In the genomic region with DNA sequence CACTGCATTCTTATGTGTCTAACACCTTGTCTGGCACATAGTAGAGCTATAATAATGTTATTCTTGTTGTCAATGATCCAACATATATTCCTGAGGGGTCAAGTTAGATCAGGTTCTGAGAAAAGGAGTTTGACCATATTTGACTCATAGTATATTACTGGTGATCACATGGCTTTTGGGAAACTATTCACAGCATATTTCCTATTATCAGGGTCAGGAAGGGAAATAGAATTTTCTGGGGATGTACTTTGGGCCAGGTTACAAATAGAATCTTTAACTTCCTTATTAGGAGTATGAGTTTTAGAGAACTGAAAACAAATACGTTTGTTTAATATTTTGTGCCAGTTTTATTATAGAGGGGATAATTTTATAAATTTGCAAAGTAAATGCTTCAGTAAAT, we compare ENCODE assay signal across 26 cellular contexts. TPM values are rescaled to one million over a fixed set of nuclear protein-coding genes. Genes with fewer than 3 reads are reported as not detected.
DNase-seq lines count a peak whose midpoint lies in the region; ATAC-seq and TF ChIP-seq lines count a peak whose summit lies in the region.
"Had no signal": no experiment of that assay in that cellular context is flagged by ENCODE, and none has a peak within 500 bp of the region (broad histone marks: within the 10 kb centered on the region; RNA-seq: fewer than 3 reads in every experiment).

No MANE protein-coding gene starts in this region.

- no peaks in the 10 kb centered on the region for H4K20me1 ChIP-seq in IMR-90 (ENCODE audit: insufficient read depth, low read length)

- H3K9ac ChIP-seq in IMR-90 (ENCODE audit: low read depth, low read length): no peak overlapping the region

- CTCF ChIA-PET in IMR-90 (lab: Yijun Ruan, JAX): interaction anchor here (0.8 kb wide), 1 partner anchor 271 kb away, joined by 3 read pairs; no protein-coding TSS in a partner anchor
- CTCF ChIA-PET in A673 (lab: Charles Lee): no interaction called here

- H3K27me3 Mint-ChIP-seq in stimulated activated memory B cell treated with anti-CD40 and anti-IgM and Interleukin-4, amounts not matched to agents 10 μg/mL and 1 μg/mL and 100 μg/mL, for 72 hours: no peaks in the 10 kb centered on the region
- H3K27me3 Mint-ChIP-seq: CD8-positive, alpha-beta memory T cell had no signal

- peaks cover 8% of the 10 kb centered on the region for H3K9me1 ChIP-seq in IMR-90 (ENCODE audit: insufficient read depth, low read length)

- no peak overlapping the region for H2AFZ ChIP-seq in IMR-90 (replicated peaks; ENCODE audit: low read length, poor library complexity)
- H2AFZ ChIP-seq: PC-9 had no signal

- H2BK120ac ChIP-seq in IMR-90 (ENCODE audit: low read depth, low read length): peak overlapping the region; percentile 72

- peaks cover 39% of the 10 kb centered on the region for H3K4me1 Mint-ChIP-seq in stimulated activated memory B cell treated with anti-CD40 and anti-IgM and Interleukin-4, amounts not matched to agents 10 μg/mL and 1 μg/mL and 100 μg/mL, for 72 hours

- no CpG with 5 or more reads among the region's 1 CpG for WGBS in IMR-90 (ENCODE audit: extremely low coverage in 2 of 2, insufficient read length in 1 of 2), 2 experiments

- intact Hi-C loops in IMR-90 (cut with micrococcal nuclease): loop anchor here (10.0 kb wide), 1 partner anchor 423 kb away; the partner anchor contains the start of gene ZNF330
- intact Hi-C loops in A673 (cut with micrococcal nuclease; ENCODE audit: unreplicated experiment): no loop called here
- intact Hi-C loops in left ventricle myocardium superior (cut with micrococcal nuclease): no loop called here

- H3K36me3 ChIP-seq in IMR-90 (ENCODE audit: control insufficient read depth, insufficient read depth, low read length) (no peaks in the 10 kb centered on the region), muscle layer of duodenum (ENCODE audit: control insufficient read depth in 1 of 2, insufficient read depth in 2 of 2, low read length in 2 of 2) (no peaks in the 10 kb centered on the region), A673 (ENCODE audit: insufficient read depth, low read length, poor library complexity, severe bottlenecking) (no peaks in the 10 kb centered on the region)
- H3K36me3 ChIP-seq: SJSA1 had no signal

- H4K8ac ChIP-seq in IMR-90 (ENCODE audit: low read depth in 2 of 2, low read length in 2 of 2): no peak overlapping the region

- no peaks in the 10 kb centered on the region for H3K9me3 ChIP-seq in IMR-90 (ENCODE audit: control insufficient read depth, insufficient read depth, low read length)
- no peaks in the 10 kb centered on the region for H3K9me3 ChIP-seq in muscle layer of duodenum (ENCODE audit: control insufficient read depth in 1 of 2, low read length in 2 of 2)
- H3K9me3 ChIP-seq in A673 (ENCODE audit: low read depth, low read length, poor library complexity, severe bottlenecking): no peaks in the 10 kb centered on the region
- H3K9me3 ChIP-seq: A549, SJSA1 had no signal

- H3K27ac ChIP-seq in IMR-90 (ENCODE audit: insufficient read depth, low read length): no peak overlapping the region
- peak overlapping the region; percentile 3 for H3K27ac ChIP-seq in muscle layer of duodenum (ENCODE audit: low read length)
- H3K27ac ChIP-seq in A673 (ENCODE audit: low read depth, low read length, poor library complexity, severe bottlenecking): no peak overlapping the region
- H3K27ac ChIP-seq: C4-2B, PC-9, SJSA1 had no signal

- H3K23ac ChIP-seq in IMR-90 (ENCODE audit: low read depth, low read length): no peak overlapping the region

- H2AK9ac ChIP-seq in IMR-90 (replicated peaks; ENCODE audit: low read depth, low read length, poor library complexity): no peak overlapping the region

- H3K4me2 ChIP-seq in IMR-90 (ENCODE audit: low read depth, low read length): no peak overlapping the region
- H3K4me2 ChIP-seq: PC-9 had no signal

- H2BK15ac ChIP-seq in IMR-90 (ENCODE audit: low read depth, low read length): peak overlapping the region; percentile 66; the same call in 1 of the 3 replicates

- peaks cover 10 to 33% of the 10 kb centered on the region in 2 experiments for H3K79me1 ChIP-seq in IMR-90 (ENCODE audit: low read depth in 1 of 2, low read length in 2 of 2)

- peak overlapping the region; percentile 34; the same call in 1 of the 2 replicates for H3K18ac ChIP-seq in IMR-90 (ENCODE audit: low read depth, low read length)

- H4K5ac ChIP-seq in IMR-90 (ENCODE audit: low read depth, low read length): no peak overlapping the region; the same call in 1 of the 2 replicates

- peak overlapping the region; percentile 31 for H2BK5ac ChIP-seq in IMR-90 (ENCODE audit: low read depth, low read length, poor library complexity, severe bottlenecking)

- no peaks in the 10 kb centered on the region for H3K9me3 Mint-ChIP-seq in stimulated activated memory B cell treated with anti-CD40 and anti-IgM and Interleukin-4, amounts not matched to agents 10 μg/mL and 1 μg/mL and 100 μg/mL, for 72 hours
- H3K9me3 Mint-ChIP-seq: CD8-positive, alpha-beta memory T cell had no signal

- no peaks in the 10 kb centered on the region for H3K36me3 Mint-ChIP-seq in stimulated activated memory B cell treated with anti-CD40 and anti-IgM and Interleukin-4, amounts not matched to agents 10 μg/mL and 1 μg/mL and 100 μg/mL, for 72 hours

- H3K4me3 Mint-ChIP-seq in stimulated activated memory B cell treated with anti-CD40 and anti-IgM and Interleukin-4, amounts not matched to agents 10 μg/mL and 1 μg/mL and 100 μg/mL, for 72 hours: no peak overlapping the region
- H3K4me3 Mint-ChIP-seq: CD8-positive, alpha-beta memory T cell had no signal

- no peak for ATAC-seq in IMR-90 (ENCODE audit: low read depth)
- no peak for ATAC-seq in stimulated activated memory B cell treated with anti-CD40 and anti-IgM and Interleukin-4, amounts not matched to agents 10 μg/mL and 1 μg/mL and 100 μg/mL, for 72 hours
- no peak for ATAC-seq in left ventricle myocardium superior
- ATAC-seq: A549, HCT116, Right ventricle myocardium inferior had no signal

- no peak overlapping the region for H3K4me3 ChIP-seq in IMR-90 (ENCODE audit: insufficient read depth, low read depth, low read length)
- no peak overlapping the region for H3K4me3 ChIP-seq in choroid plexus epithelial cell (ENCODE audit: low read depth, low read length)
- H3K4me3 ChIP-seq in muscle layer of duodenum (ENCODE audit: low read depth in 1 of 2, low read length in 2 of 2): no peak overlapping the region
- H3K4me3 ChIP-seq in A673 (ENCODE audit: low read depth, low read length, poor library complexity, severe bottlenecking): no peak overlapping the region
- H3K4me3 ChIP-seq: A549, PC-9, SJSA1 had no signal

- no peak for TF ChIP-seq RAD21 in IMR-90 (IDR thresholded peaks at IDR 0.05; ENCODE audit: low read length)

- H3K56ac ChIP-seq in IMR-90 (ENCODE audit: extremely low read depth, insufficient read depth, low read length): no peak overlapping the region

- H3K4ac ChIP-seq in IMR-90 (ENCODE audit: low read depth, low read length): no peak overlapping the region; the same call in 1 of the 2 replicates

- H3K27ac Mint-ChIP-seq in stimulated activated memory B cell treated with anti-CD40 and anti-IgM and Interleukin-4, amounts not matched to agents 10 μg/mL and 1 μg/mL and 100 μg/mL, for 72 hours: peak overlapping the region; percentile 22

- dilution Hi-C loops in IMR-90 (cut with HindIII; ENCODE audit: low sequenced_read_pairs, unreplicated experiment): no loop called here

- no peak overlapping the region for H3K14ac ChIP-seq in IMR-90 (replicated peaks; ENCODE audit: low read depth, low read length)

- no peak for DNase-seq in IMR-90
- peak; percentile 38 for DNase-seq in choroid plexus epithelial cell (ENCODE audit: low read depth)
- DNase-seq in A673 (ENCODE audit: low spot score): no peak
- DNase-seq in T1000 (lab: John Stamatoyannopoulos, UW): no peak
- DNase-seq in left ventricle myocardium superior: no peak
- no peak for DNase-seq in DMS153 treated with DMSO at 0.1 percent for 48 hours (lab: John Stamatoyannopoulos, UW; ENCODE audit: unreplicated experiment)
- DNase-seq: CD8-positive, alpha-beta memory T cell; DMS 273 treated with DMSO at 0.1 percent for 48 hours; DMS79 treated with DMSO at 0.1 percent for 48 hours; GF-D8; KBM-7; MV-4-11; NCI-H1105; NCI-H1436 treated with DMSO at 0.1 percent for 48 hours; NCI-H1930; NCI-H446 treated with DMSO at 0.1 percent for 48 hours; NCI-H526; NK-92 treated with Interleukin-12 subunit alpha and Interleukin-12 subunit beta, amount 100 ng/mL, for 24 hours; PC-9 had no signal

- no peak for TF ChIP-seq POLR2A in IMR-90 (IDR thresholded peaks at IDR 0.05; ENCODE audit: low read depth, low read length)

- H2AK5ac ChIP-seq in IMR-90 (ENCODE audit: low read depth, low read length): peak overlapping the region; percentile 59; the same call in 1 of the 2 replicates

- H3K4me1 ChIP-seq in IMR-90 (ENCODE audit: control insufficient read depth, insufficient read depth, low read length) (peaks cover 15% of the 10 kb centered on the region; the same call in 1 of the 2 replicates), muscle layer of duodenum (ENCODE audit: control insufficient read depth in 1 of 2, insufficient read depth in 2 of 2, low read length in 2 of 2) (peaks cover 12 to 16% of the 10 kb centered on the region in 2 donors), A673 (ENCODE audit: insufficient read depth, low read length, poor library complexity, severe bottlenecking) (no peaks in the 10 kb centered on the region)

- BruUV-seq in IMR-90 (replicated peaks; lab: Mats Ljungman, UMichigan): no TSS peak
- no TSS peak for BruUV-seq in A673 (replicated peaks; lab: Mats Ljungman, UMichigan)

- in situ Hi-C loops in IMR-90 (cut with MboI; ENCODE audit: low sequenced_read_pairs): no loop called here

- H2BK20ac ChIP-seq in IMR-90 (ENCODE audit: low read depth, low read length): peak overlapping the region; percentile 72; the same call in 1 of the 2 replicates

- H4K91ac ChIP-seq in IMR-90 (ENCODE audit: insufficient read depth, low read depth, low read length): no peak overlapping the region

- TF ChIP-seq CTCF in IMR-90 (conservative IDR thresholded peaks at IDR 0.05; ENCODE audit: low read depth, low read length): no peak
- TF ChIP-seq CTCF in choroid plexus epithelial cell (conservative IDR thresholded peaks at IDR 0.05; ENCODE audit: low read depth, low read length): no peak
- no peak for TF ChIP-seq CTCF in A673 (conservative IDR thresholded peaks at IDR 0.05; ENCODE audit: low read depth, low read length)

- POLR2A ChIA-PET in IMR-90 (lab: Charles Lee; ENCODE audit: unreplicated experiment) (no interaction called here), A673 (lab: Charles Lee; ENCODE audit: low non-redundant PET) (no interaction called here)

- H3K27me3 ChIP-seq in IMR-90 (ENCODE audit: control insufficient read depth, insufficient read depth, low read length) (no peaks in the 10 kb centered on the region), muscle layer of duodenum (ENCODE audit: low read depth, low read length) (no peaks in the 10 kb centered on the region), A673 (replicated peaks; ENCODE audit: insufficient read depth, low read depth, low read length, poor library complexity) (no peaks in the 10 kb centered on the region)
- H3K27me3 ChIP-seq: SJSA1 had no signal

RNA-seq across cellular contexts. Expression of gene IL15, which starts 11.6 kb away (rescaled TPM):
- total RNA-seq in IMR-90 (2012; rRNA removed) (5.2 and 5.8 TPM in 2 replicates), A673 (2021) (0.21 and 0.37 TPM in 2 replicates), left ventricle myocardium superior (1.7 TPM)
- 4.0 and 5.0 TPM in 2 replicates for polyA plus RNA-seq in IMR-90 (2012; rRNA removed)
- polyA plus RNA-seq in IMR-90 (2012; cell fraction: cytosol; rRNA removed): 1.4 and 1.6 TPM in 2 replicates
- polyA plus RNA-seq in IMR-90 (2012; cell fraction: nucleus; rRNA removed; ENCODE audit: low replicate concordance): 2.9 and 13.7 TPM in 2 replicates
